Comparison of ENCODE assay signal across 1 cellular context in genomic region chr6:21195301-21195700, GRCh38.
A peak's percentile ranks its signal among the peaks of the same experiment; 100 is the strongest.
TF ChIP-seq lines count a peak whose summit lies in the region.

No MANE protein-coding gene starts in this region.

TF ChIP-seq in HEK293, 187 proteins besides CTCF, POLR2A, EP300 and RAD21 (continued from another document):
- TF ChIP-seq ZNF518A (tag by site-specific recombination; conservative IDR thresholded peaks at IDR 0.05; ENCODE audit: low read depth): peak; percentile 96
- TF ChIP-seq ZNF18 (tag by site-specific recombination; IDR thresholded peaks at IDR 0.05): peak; percentile 54; the same call in 1 of the 2 replicates
- peak; percentile 42; the same call in 1 of the 2 replicates for TF ChIP-seq TSHZ1 (tag by site-specific recombination; IDR thresholded peaks at IDR 0.05; ENCODE audit: borderline replicate concordance)
- peak; percentile 97 for TF ChIP-seq ZNF394 (tag by site-specific recombination; IDR thresholded peaks at IDR 0.05; ENCODE audit: borderline replicate concordance)
- TF ChIP-seq ZNF354C (tag by site-specific recombination; IDR thresholded peaks at IDR 0.05; ENCODE audit: borderline replicate concordance, low read depth): peak; percentile 55; the same call in 1 of the 2 replicates
- peak; percentile 44 for TF ChIP-seq ZNF529 (tag by site-specific recombination; IDR thresholded peaks at IDR 0.05; ENCODE audit: insufficient replicate concordance)
- TF ChIP-seq ZNF558 (tag by site-specific recombination; IDR thresholded peaks at IDR 0.05): peak; percentile 83
- peak; percentile 92 for TF ChIP-seq ZNF266 (tag by site-specific recombination; IDR thresholded peaks at IDR 0.05; ENCODE audit: low read depth)
- peak; percentile 74; the same call in 1 of the 2 replicates for TF ChIP-seq ZNF404 (tag by site-specific recombination; IDR thresholded peaks at IDR 0.05)
- peak; percentile 82 for TF ChIP-seq ZNF433 (tag by site-specific recombination; IDR thresholded peaks at IDR 0.05; ENCODE audit: low read depth)
- peak; percentile 87 for TF ChIP-seq ZBTB8A (tag by site-specific recombination; IDR thresholded peaks at IDR 0.05)
- 0 out of 2 replicates have a peak, but pooled peaks have one; percentile 19 for TF ChIP-seq ZNF16 (tag by site-specific recombination; IDR thresholded peaks at IDR 0.05; ENCODE audit: low read depth)
- peak; percentile 97 for TF ChIP-seq ZNF426 (tag by site-specific recombination; IDR thresholded peaks at IDR 0.05)
- TF ChIP-seq ZNF223 (tag by site-specific recombination; IDR thresholded peaks at IDR 0.05): peak; percentile 52; the same call in 1 of the 2 replicates
- peak; percentile 93 for TF ChIP-seq ZNF510 (tag by site-specific recombination; IDR thresholded peaks at IDR 0.05; ENCODE audit: insufficient replicate concordance)
- TF ChIP-seq ZXDB (tag by site-specific recombination; IDR thresholded peaks at IDR 0.05): peak; percentile 85; the same call in 1 of the 2 replicates
- TF ChIP-seq ZNF121 (tag by site-specific recombination; IDR thresholded peaks at IDR 0.05): peak; percentile 56; the same call in 1 of the 2 replicates
- TF ChIP-seq GFI1B (tag by site-specific recombination; IDR thresholded peaks at IDR 0.05): 0 out of 2 replicates have a peak, but pooled peaks have one; percentile 43
- TF ChIP-seq AEBP2 (tag by site-specific recombination; IDR thresholded peaks at IDR 0.05; ENCODE audit: borderline replicate concordance): peak; percentile 84; the same call in 1 of the 2 replicates
- TF ChIP-seq GLI2 (tag by site-specific recombination; IDR thresholded peaks at IDR 0.05; ENCODE audit: borderline replicate concordance, low read depth): peak; percentile 58; the same call in 1 of the 2 replicates
- TF ChIP-seq ZNF292 (tag by site-specific recombination; IDR thresholded peaks at IDR 0.05; ENCODE audit: borderline replicate concordance, low read depth): 0 out of 2 replicates have a peak, but pooled peaks have one; percentile 46
- 0 out of 2 replicates have a peak, but pooled peaks have one; percentile 62 for TF ChIP-seq ZNF530 (tag by site-specific recombination; IDR thresholded peaks at IDR 0.05; ENCODE audit: low read depth)
- 0 out of 2 replicates have a peak, but pooled peaks have one; percentile 57 for TF ChIP-seq ZNF639 (tag by site-specific recombination; IDR thresholded peaks at IDR 0.05)
- peak; percentile 54; the same call in 1 of the 2 replicates for TF ChIP-seq ZBTB21 (tag by site-specific recombination; IDR thresholded peaks at IDR 0.05)
